In the genomic region with DNA sequence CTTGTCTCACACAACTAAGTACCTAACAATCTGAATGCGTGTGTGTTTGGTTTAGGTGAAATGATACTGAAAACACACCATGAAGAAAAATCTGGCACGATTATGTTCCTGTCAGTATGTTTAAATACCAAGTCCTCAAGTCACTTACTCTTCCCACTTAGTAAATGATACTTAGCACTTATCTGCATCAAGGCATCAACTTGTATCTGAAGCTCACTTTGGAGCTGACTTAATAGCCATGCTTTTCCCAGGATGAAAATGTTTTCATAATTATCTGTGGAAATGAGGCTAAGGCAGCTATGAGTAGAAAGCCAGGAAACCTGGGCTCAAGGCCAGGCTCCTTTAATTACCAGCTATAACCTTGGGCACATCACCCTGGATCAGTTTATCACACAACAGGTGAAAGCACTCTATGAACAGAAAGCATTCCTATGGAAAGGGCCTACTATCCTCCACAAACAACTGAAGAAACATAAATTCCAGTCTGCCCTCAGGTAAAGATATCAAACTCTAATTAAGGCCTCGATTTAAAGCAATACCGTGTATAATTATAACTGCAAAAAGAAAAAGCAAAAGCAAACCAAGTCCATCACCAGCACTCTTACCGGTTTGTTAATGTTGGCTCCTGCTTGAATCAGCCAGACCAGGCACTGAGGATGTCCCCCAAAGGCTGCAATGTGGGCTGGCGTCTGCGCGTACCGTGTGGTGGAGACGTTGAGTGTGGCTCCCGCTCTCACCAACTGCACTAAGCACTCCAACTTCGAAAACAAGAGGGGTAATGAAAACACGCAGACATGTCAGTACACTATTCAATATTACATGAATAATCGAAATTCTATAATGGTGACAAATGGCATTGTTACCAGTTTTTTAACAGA, we compare ENCODE assay signal across 14 cellular contexts. TPM values are rescaled to one million over a fixed set of nuclear protein-coding genes. Genes with fewer than 3 reads are reported as not detected.
DNase-seq lines count a peak whose midpoint lies in the region; ATAC-seq and TF ChIP-seq lines count a peak whose summit lies in the region.
"Had no signal": no experiment of that assay in that cellular context is flagged by ENCODE, and none has a peak within 500 bp of the region (broad histone marks: within the 10 kb centered on the region; RNA-seq: fewer than 3 reads in every experiment).

No MANE protein-coding gene starts in this region.

- ATAC-seq in activated T-cell treated with anti-CD3 and anti-CD28 coated beads, Interleukin-2, amount 50 U/mL, for 72 hours (replicated peaks in 1 of 2) = no peak
- ATAC-seq in Panc1 (no peak), HG02870 (IDR thresholded peaks at IDR 0.05; ENCODE audit: unreplicated experiment) (no peak)
- ATAC-seq: activated CD8-positive, alpha-beta T cell treated with anti-CD3 and anti-CD28 coated beads for 36 hours; left cardiac atrium had no signal

- H3K27ac ChIP-seq in Panc1 (ENCODE audit: low read length) (peak overlapping the region; percentile 44; the same call in 1 of the 2 replicates), subcutaneous abdominal adipose tissue (ENCODE audit: low read depth, low read length) (peak overlapping the region; percentile 6)
- H3K27ac ChIP-seq: cardiac muscle cell had no signal

- H3K36me3 ChIP-seq in Panc1 (ENCODE audit: control insufficient read depth, insufficient read depth, low read length) (peaks cover 4% of the 10 kb centered on the region; the same call in 1 of the 2 replicates), subcutaneous abdominal adipose tissue (ENCODE audit: control insufficient read depth in 5 of 5, insufficient read depth in 5 of 5, low read length in 5 of 5) (peaks cover 5 to 27% (median 11%) of the 10 kb centered on the region in 5 donors)

- H3K4me1 ChIP-seq in Panc1 (ENCODE audit: control insufficient read depth, insufficient read depth, low read length) = peaks cover 46% of the 10 kb centered on the region
- H3K4me1 ChIP-seq in subcutaneous abdominal adipose tissue (ENCODE audit: control insufficient read depth in 5 of 5, insufficient read depth in 5 of 5, low read length in 5 of 5) = peaks cover 0 to 72% (median 56%) of the 10 kb centered on the region in 5 donors

- H3K36me3 Mint-ChIP-seq in activated T-cell treated with anti-CD3 and anti-CD28 coated beads, Interleukin-2, amount 50 U/mL, for 72 hours (ENCODE audit: insufficient read depth in 2 of 2) = peaks cover 4 to 21% of the 10 kb centered on the region in 2 donors
- H3K36me3 Mint-ChIP-seq in glutamatergic neuron (ENCODE audit: unreplicated experiment) = peaks cover 5% of the 10 kb centered on the region

- no peak for DNase-seq in activated T-cell treated with anti-CD3 and anti-CD28 coated beads, Interleukin-2, amount 50 U/mL, for 72 hours
- DNase-seq in activated T-cell treated with anti-CD3 and anti-CD28 coated beads, Interleukin-2, amount 50 U/mL, for 1 hour = no peak
- DNase-seq in Panc1 (ENCODE audit: low read depth, low spot score) = no peak
- DNase-seq in glutamatergic neuron = no peak
- no peak for DNase-seq in posterior vena cava (ENCODE audit: low spot score)
- DNase-seq in SK-N-DZ (ENCODE audit: low spot score) = no peak
- DNase-seq: activated CD8-positive, alpha-beta T cell treated with anti-CD3 and anti-CD28 coated beads for 36 hours; left cardiac atrium; NCI-H1694 treated with DMSO at 0.1 percent for 48 hours; NCI-H82; Right ventricle myocardium superior had no signal

- H3K4me3 ChIP-seq in Panc1 (ENCODE audit: low read depth in 2 of 2, low read length in 2 of 2) (no peak overlapping the region), subcutaneous abdominal adipose tissue (ENCODE audit: low read depth in 1 of 5, low read length in 5 of 5) (no peak overlapping the region)
- H3K4me3 ChIP-seq: cardiac muscle cell had no signal

- no peaks in the 10 kb centered on the region for H3K27me3 Mint-ChIP-seq in activated T-cell treated with anti-CD3 and anti-CD28 coated beads, Interleukin-2, amount 50 U/mL, for 72 hours (ENCODE audit: low read depth)
- H3K27me3 Mint-ChIP-seq in glutamatergic neuron (ENCODE audit: unreplicated experiment) = peaks cover 3% of the 10 kb centered on the region
- H3K27me3 Mint-ChIP-seq: activated CD8-positive, alpha-beta T cell treated with anti-CD3 and anti-CD28 coated beads for 36 hours had no signal

- no peak overlapping the region for H3K9ac ChIP-seq in subcutaneous abdominal adipose tissue (ENCODE audit: low read length in 5 of 5)

- H3K9me3 Mint-ChIP-seq in activated T-cell treated with anti-CD3 and anti-CD28 coated beads, Interleukin-2, amount 50 U/mL, for 72 hours = no peaks in the 10 kb centered on the region
- H3K9me3 Mint-ChIP-seq in glutamatergic neuron (ENCODE audit: unreplicated experiment) = peaks cover 2% of the 10 kb centered on the region
- H3K9me3 Mint-ChIP-seq: activated CD8-positive, alpha-beta T cell treated with anti-CD3 and anti-CD28 coated beads for 36 hours had no signal

- in situ Hi-C loops in Panc1 (cut with HindIII; ENCODE audit: low pct_unique_long_range_greater_than_20kb, low sequenced_read_pairs) = no loop called here

- peaks cover 50% of the 10 kb centered on the region for H3K4me1 Mint-ChIP-seq in activated T-cell treated with anti-CD3 and anti-CD28 coated beads, Interleukin-2, amount 50 U/mL, for 72 hours (ENCODE audit: low read depth)
- H3K4me1 Mint-ChIP-seq in glutamatergic neuron (ENCODE audit: low read depth, unreplicated experiment) = peaks cover 28% of the 10 kb centered on the region

- intact Hi-C loops in Panc1 (cut with micrococcal nuclease; ENCODE audit: unreplicated experiment) (loop anchor here (10.0 kb wide), 1 partner anchor 305 kb away; no protein-coding TSS in a partner anchor), posterior vena cava (cut with DNase I) (loop anchor here (10.0 kb wide), 2 partner anchors 155 to 195 kb away; partner anchors contain the start of gene ING1 (in 1 of the 2))

- H3K27me3 ChIP-seq in Panc1 (ENCODE audit: control insufficient read depth, insufficient read depth, low read length) (no peaks in the 10 kb centered on the region), subcutaneous abdominal adipose tissue (ENCODE audit: control insufficient read depth in 5 of 5, insufficient read depth in 4 of 5, low read length in 5 of 5) (no peaks in the 10 kb centered on the region)
- H3K27me3 ChIP-seq: cardiac muscle cell had no signal

- no TSS peak for BruUV-seq in Panc1 (replicated peaks; lab: Mats Ljungman, UMichigan)

- no peak for TF ChIP-seq CTCF in Panc1 (IDR thresholded peaks at IDR 0.05)
- no peak for TF ChIP-seq CTCF in glutamatergic neuron (IDR thresholded peaks at IDR 0.05; ENCODE audit: partially characterized antibody, unreplicated experiment)

- H3K4me3 Mint-ChIP-seq in activated T-cell treated with anti-CD3 and anti-CD28 coated beads, Interleukin-2, amount 50 U/mL, for 72 hours = peak overlapping the region in 1 of 2 donors; percentile 2
- H3K4me3 Mint-ChIP-seq in glutamatergic neuron (ENCODE audit: unreplicated experiment) = peak overlapping the region; percentile 21
- H3K4me3 Mint-ChIP-seq: activated CD8-positive, alpha-beta T cell treated with anti-CD3 and anti-CD28 coated beads for 36 hours had no signal

- H3K27ac Mint-ChIP-seq in activated T-cell treated with anti-CD3 and anti-CD28 coated beads, Interleukin-2, amount 50 U/mL, for 72 hours = peak overlapping the region; percentile 8
- H3K27ac Mint-ChIP-seq in glutamatergic neuron (ENCODE audit: unreplicated experiment) = peak overlapping the region; percentile 17
- H3K27ac Mint-ChIP-seq: activated CD8-positive, alpha-beta T cell treated with anti-CD3 and anti-CD28 coated beads for 36 hours had no signal

- POLR2A ChIA-PET in Panc1 (lab: Charles Lee) = no interaction called here

- H3K9me3 ChIP-seq in Panc1 (ENCODE audit: control insufficient read depth, insufficient read depth, low read depth, low read length) (no peaks in the 10 kb centered on the region), subcutaneous abdominal adipose tissue (ENCODE audit: control insufficient read depth in 5 of 5, low read length in 5 of 5) (no peaks in the 10 kb centered on the region)

- CTCF ChIA-PET in Panc1 (lab: Charles Lee) = no interaction called here

RNA-seq across cellular contexts. Expression of gene ANKRD10, which starts 4.6 kb away (rescaled TPM):
- 100 to 1,000 TPM; 139 to 142 TPM for total RNA-seq in activated T-cell treated with anti-CD3 and anti-CD28 coated beads, Interleukin-2, amount 50 U/mL, for 72 hours
- total RNA-seq in Panc1 (2021; ENCODE audit: unreplicated experiment) = 76.8 TPM
- 40.9 TPM for polyA plus RNA-seq in Panc1 (2012; ENCODE audit: insufficient read length)
- 188 TPM for total RNA-seq in glutamatergic neuron (ENCODE audit: unreplicated experiment)
- 100 to 1,000 TPM; 114 to 138 TPM for total RNA-seq in posterior vena cava
- polyA plus RNA-seq in SK-N-DZ (2014; cell fraction: cytosol; rRNA removed) = 103 and 125 TPM in 2 replicates
- 331 and 363 TPM in 2 replicates for polyA plus RNA-seq in SK-N-DZ (2014; cell fraction: nucleus; rRNA removed)
